Comparison of ENCODE assay signal across 8 cellular contexts in genomic region chr19:10928563-10929401, GRCh38. TPM values are rescaled to one million over a fixed set of nuclear protein-coding genes. Genes with fewer than 3 reads are reported as not detected.
DNase-seq lines count a peak whose midpoint lies in the region; ATAC-seq and TF ChIP-seq lines count a peak whose summit lies in the region.

TIMM29 (plus strand) TSS chr19:10928811; CDS start chr19:10928823, 12 bp downstream.
YIPF2 (minus strand) TSS chr19:10928639; CDS start chr19:10928410, 229 bp downstream.

- H3K4me3 ChIP-seq in GM12865 (ENCODE audit: low read depth, low read length) (peak within 1 kb of the TSS; percentile 82), upper lobe of right lung (peak within 1 kb of the TSS; percentile 98)

- no peaks in the 10 kb centered on the region for H3K9me3 ChIP-seq in upper lobe of right lung

- TF ChIP-seq CTCF in GM12865 (IDR thresholded peaks at IDR 0.05; ENCODE audit: insufficient read depth, low read depth, low read length, missing control alignments) (no peak), upper lobe of right lung (IDR thresholded peaks at IDR 0.05) (no peak)

- intact Hi-C loops in left cardiac atrium (cut with DNase I), result loop anchor here in 1 of 2 donors (10.0 kb wide), 1 partner anchor 54 kb away; the partner anchor contains the start of gene CARM1
- intact Hi-C loops in posterior vena cava (cut with DNase I), result no loop called here
- intact Hi-C loops in upper lobe of right lung (cut with DNase I), result no loop called here

- H3K4me1 ChIP-seq in upper lobe of right lung, result peaks cover 19% of the 10 kb centered on the region

- DNase-seq in GM12865 (ENCODE audit: low read depth) (peak; percentile 98), NCI-H146 (lab: John Stamatoyannopoulos, UW) (peak; percentile 100), T-helper 1 cell (peak; percentile 86 to 95 (median 90)), amniotic epithelial cell (ENCODE audit: low read depth) (peak; percentile 96), left cardiac atrium (peak; percentile 98), posterior vena cava (ENCODE audit: low spot score) (peak; percentile 99), upper lobe of right lung (peak; percentile 98)

- ATAC-seq in HG02840 (IDR thresholded peaks at IDR 0.05; ENCODE audit: low FRiP score, unreplicated experiment), result peak; percentile 79
- ATAC-seq in left cardiac atrium, result peak; percentile 96 to 97
- ATAC-seq in upper lobe of right lung, result peak; percentile 95

- H3K27ac ChIP-seq in upper lobe of right lung, result peak within 1 kb of the TSS; percentile 89

- H3K27me3 ChIP-seq in upper lobe of right lung, result no peaks in the 10 kb centered on the region

- H3K36me3 ChIP-seq in upper lobe of right lung, result peaks cover 28% of the 10 kb centered on the region

RNA-seq across cellular contexts. Expression of gene TIMM29, which starts in this region (rescaled TPM):
- total RNA-seq in left cardiac atrium, result 10 to 100 TPM; 12.7 to 15.1 TPM
- total RNA-seq in posterior vena cava, result 10 to 100 TPM in 1 of 2 donors, 1 to 10 TPM in 1; 9.4 to 11.6 TPM
- total RNA-seq in upper lobe of right lung, result 17.7 TPM

RNA-seq across cellular contexts. Expression of gene YIPF2, which starts in this region (rescaled TPM):
- total RNA-seq in left cardiac atrium (10 to 100 TPM; 26.5 to 31.8 TPM), posterior vena cava (10 to 100 TPM; 36.0 to 40.0 TPM), upper lobe of right lung (51.3 TPM)

Comparison
In these comparisons a context has a peak if more than half of its experiments do, and no peak if none do; other contexts are left out.
1. Peak in every context shown above with its lines: DNase-seq, ATAC-seq, H3K4me3 ChIP-seq and H3K27ac ChIP-seq.